8 cellular contexts compared by ENCODE assay signal in the genomic region with DNA sequence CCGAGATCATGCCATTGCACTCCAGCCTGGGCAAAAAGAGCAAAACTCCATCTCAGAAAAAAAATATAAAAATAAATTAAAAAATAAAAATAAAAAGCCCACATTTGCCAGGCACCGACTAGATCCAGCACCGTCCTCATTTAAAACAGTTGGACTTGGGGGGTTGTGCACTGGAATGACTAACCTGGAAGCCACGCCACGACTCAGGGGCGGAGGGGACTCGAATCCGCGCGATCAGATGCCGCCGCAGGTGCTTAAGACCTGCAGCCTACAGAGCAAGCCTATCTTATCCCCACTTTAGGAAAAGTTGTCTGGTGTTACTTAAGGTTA. TPM values are rescaled to one million over a fixed set of nuclear protein-coding genes. Genes with fewer than 3 reads are reported as not detected.
DNase-seq lines count a peak whose midpoint lies in the region; ATAC-seq and TF ChIP-seq lines count a peak whose summit lies in the region.

No MANE protein-coding gene starts in this region.

- no peaks in the 10 kb centered on the region for H3K9me3 ChIP-seq in SK-N-MC (ENCODE audit: low read depth, low read length)
- H3K9me3 ChIP-seq in sigmoid colon: no peaks in the 10 kb centered on the region

- no peak for TF ChIP-seq CTCF in GM12875 (IDR thresholded peaks at IDR 0.05; ENCODE audit: borderline replicate concordance, insufficient read depth, low read depth, low read length)
- no peak for TF ChIP-seq CTCF in fibroblast of villous mesenchyme (IDR thresholded peaks at IDR 0.05; ENCODE audit: insufficient read depth, low read depth, low read length)
- TF ChIP-seq CTCF in sigmoid colon (IDR thresholded peaks at IDR 0.05): no peak

- TF ChIP-seq POLR2A in sigmoid colon (IDR thresholded peaks at IDR 0.05): no peak

- H3K9ac ChIP-seq in SK-N-MC (ENCODE audit: insufficient read length): no peak overlapping the region

- H3K27ac ChIP-seq in SK-N-MC (no peak overlapping the region), sigmoid colon (peak overlapping the region in 1 of 4 donors; percentile 26)

- DNase-seq in SK-N-MC (ENCODE audit: low read depth, low spot score) (no peak), fibroblast of villous mesenchyme (ENCODE audit: low read depth) (no peak), sigmoid colon (no peak), GM03348 (ENCODE audit: low spot score) (no peak), epidermal melanocyte (ENCODE audit: insufficient read length, low spot score) (no peak), SIG-M5 treated with dmso at 0.1 percent for 504 hours (lab: John Stamatoyannopoulos, UW; ENCODE audit: unreplicated experiment) (no peak)

- no peak for ATAC-seq in GM21576 (IDR thresholded peaks at IDR 0.05; ENCODE audit: unreplicated experiment)

- no peaks in the 10 kb centered on the region for H3K27me3 ChIP-seq in sigmoid colon

- TF ChIP-seq EP300 in sigmoid colon (IDR thresholded peaks at IDR 0.05): no peak

- peaks cover 0 to 12% (median 8%) of the 10 kb centered on the region in 4 donors for H3K4me1 ChIP-seq in sigmoid colon

- H3K4me3 ChIP-seq in GM12875 (ENCODE audit: low read depth, low read length) (peak overlapping the region; percentile 56), SK-N-MC (0 out of 2 replicates have a peak overlapping the region, but pooled peaks have one; percentile 15), fibroblast of villous mesenchyme (ENCODE audit: low read depth, low read length) (peak overlapping the region; percentile 65), sigmoid colon (peak overlapping the region; percentile 32 to 56 (median 50))

- no peaks in the 10 kb centered on the region for H3K36me3 ChIP-seq in SK-N-MC (ENCODE audit: insufficient read depth, low read length)
- no peaks in the 10 kb centered on the region for H3K36me3 ChIP-seq in sigmoid colon

- intact Hi-C loops in sigmoid colon (cut with DNase I): loop anchor here (10.0 kb wide), 1 partner anchor 167 kb away; no protein-coding TSS in a partner anchor

- 4 to 13% methylated on average over 12 of the region's 12 CpGs for WGBS in sigmoid colon, 2 donors

RNA-seq across cellular contexts. Expression of a gene that starts 38.5 kb away (rescaled TPM):
- total RNA-seq in fibroblast of villous mesenchyme (34.5 and 44.5 TPM in 2 replicates), sigmoid colon (10 to 100 TPM; 19.9 to 40.3 (median 36.8) TPM)
- 10 to 100 TPM; 51.9 to 97.3 (median 89.5) TPM for polyA plus RNA-seq in sigmoid colon

RNA-seq across cellular contexts. Expression of a gene that starts 39.2 kb away (rescaled TPM):
- 98.9 and 138 TPM in 2 replicates for total RNA-seq in fibroblast of villous mesenchyme
- total RNA-seq in sigmoid colon: 100 to 1,000 TPM in 3 of 4 donors, 10 to 100 TPM in 1; 91.8 to 118 (median 108) TPM
- 10 to 100 TPM; 54.1 to 81.1 (median 59.9) TPM for polyA plus RNA-seq in sigmoid colon

Comparison
In these comparisons a context has a peak if more than half of its experiments do, and no peak if none do; other contexts are left out.
1. H3K4me3 ChIP-seq: peak in every context shown above with its lines; median percentile 65 in fibroblast of villous mesenchyme; 56 in GM12875; 50 in sigmoid colon; 15 in SK-N-MC.